ENCODE assay signal across 29 cellular contexts in genomic region chr12:49416892-49417291, GRCh38.
"Had no signal": no experiment of that assay in that cellular context is flagged by ENCODE, and none has a peak within 500 bp of the region (broad histone marks: within the 10 kb centered on the region; RNA-seq: fewer than 3 reads in every experiment).

No MANE protein-coding gene starts in this region.

- H2AFZ ChIP-seq: parathyroid adenoma had no signal

- H3K36me3 ChIP-seq: colonic mucosa, gastrocnemius medialis, neutrophil, thoracic aorta, tibial nerve, upper lobe of right lung, uterus had no signal

- H3K4me1 ChIP-seq: colonic mucosa, tibial nerve, upper lobe of right lung, uterus had no signal

- H3K4me3 Mint-ChIP-seq: dendritic cell treated with granulocyte-macrophage colony-stimulating factor and Interleukin-4, amounts not matched to agents 40 ng/mL and 50 ng/mL, for 4 days; endodermal cell; natural killer cell; neural crest cell; stimulated activated memory B cell treated with anti-CD40 and anti-IgM and Interleukin-4, amounts not matched to agents 10 μg/mL and 1 μg/mL and 100 μg/mL, for 72 hours had no signal

- H3K9me3 Mint-ChIP-seq: dendritic cell treated with granulocyte-macrophage colony-stimulating factor and Interleukin-4, amounts not matched to agents 40 ng/mL and 50 ng/mL, for 4 days; endodermal cell; natural killer cell; neural crest cell; stimulated activated memory B cell treated with anti-CD40 and anti-IgM and Interleukin-4, amounts not matched to agents 10 μg/mL and 1 μg/mL and 100 μg/mL, for 72 hours had no signal

- H3K27me3 Mint-ChIP-seq: dendritic cell treated with granulocyte-macrophage colony-stimulating factor and Interleukin-4, amounts not matched to agents 40 ng/mL and 50 ng/mL, for 4 days; progenitor cell of endocrine pancreas; stimulated activated memory B cell treated with anti-CD40 and anti-IgM and Interleukin-4, amounts not matched to agents 10 μg/mL and 1 μg/mL and 100 μg/mL, for 72 hours had no signal

- H3K4me3 ChIP-seq: colonic mucosa, gastrocnemius medialis, lung, thoracic aorta, tibial nerve, upper lobe of right lung, uterus had no signal

- H3K9ac ChIP-seq: parathyroid adenoma had no signal

- DNase-seq: central memory CD4-positive, alpha-beta T cell; colonic mucosa; effector CD8-positive, alpha-beta T cell; endodermal cell; foreskin fibroblast; gastrocnemius medialis; head of caudate nucleus; kidney glomerular epithelial cell; mesenchymal stem cell; natural killer cell; stimulated activated CD4-positive, alpha-beta T cell treated with anti-CD3 and anti-CD28 coated beads, Interleukin-2, amount 100 ng/mL, for 24 hours; stimulated activated CD4-positive, alpha-beta T cell treated with anti-CD3 and anti-CD28 coated beads, Interleukin-4, amount 100 ng/mL, for 4 hours; stimulated activated naive CD8-positive, alpha-beta T cell treated with anti-CD3 and anti-CD28 coated beads, Interleukin-15, Interleukin-2, amounts not matched to agents 100 U/mL and 50 U/mL, for 24 hours; upper lobe of right lung; uterus had no signal

- H3K36me3 Mint-ChIP-seq: natural killer cell had no signal

- ATAC-seq: esophagus mucosa; gastrocnemius medialis; left lobe of liver; natural killer cell; sciatic nerve; stimulated activated memory B cell treated with anti-CD40 and anti-IgM and Interleukin-4, amounts not matched to agents 10 μg/mL and 1 μg/mL and 100 μg/mL, for 72 hours; stimulated activated naive CD8-positive, alpha-beta T cell treated with anti-CD3 and anti-CD28 coated beads, Interleukin-15, Interleukin-2, amounts not matched to agents 100 U/mL and 50 U/mL, for 24 hours; upper lobe of right lung had no signal

- FAIRE-seq: islet of Langerhans had no signal

- H3K9me3 ChIP-seq: colonic mucosa, gastrocnemius medialis, neutrophil, thoracic aorta, tibial nerve, upper lobe of right lung, uterus had no signal

- H3K27me3 ChIP-seq: colonic mucosa, gastrocnemius medialis, neutrophil, tibial nerve, upper lobe of right lung, uterus had no signal

- H3K27ac ChIP-seq: colonic mucosa, epithelial cell of prostate, gastrocnemius medialis, neutrophil, parathyroid adenoma, thoracic aorta, tibial nerve, upper lobe of right lung, uterus had no signal

- H3K4me1 Mint-ChIP-seq: stimulated activated memory B cell treated with anti-CD40 and anti-IgM and Interleukin-4, amounts not matched to agents 10 μg/mL and 1 μg/mL and 100 μg/mL, for 72 hours had no signal
